In the genomic region with DNA sequence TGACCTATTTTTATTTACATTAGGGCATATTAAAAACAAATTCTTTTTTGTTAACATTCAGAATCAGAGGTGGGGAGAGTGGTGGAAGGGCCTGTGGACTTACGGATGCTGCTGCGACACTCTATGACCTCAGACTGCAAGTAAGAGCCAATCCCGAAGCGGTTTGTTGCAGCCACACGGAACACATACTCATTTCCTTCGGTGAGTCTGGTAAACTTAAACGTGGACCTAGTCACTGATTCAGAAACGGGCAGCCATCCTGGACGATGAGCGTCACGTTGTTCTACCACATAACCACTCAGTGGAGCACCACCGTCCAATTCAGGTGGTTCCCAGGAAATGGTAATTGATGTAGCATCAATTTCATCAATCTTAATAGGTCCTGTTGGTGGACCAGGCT, we compare ENCODE assay signal across 26 cellular contexts.
"Had no signal": no experiment of that assay in that cellular context is flagged by ENCODE, and none has a peak within 500 bp of the region (broad histone marks: within the 10 kb centered on the region; RNA-seq: fewer than 3 reads in every experiment).

No MANE protein-coding gene starts in this region.

- ATAC-seq: gastroesophageal sphincter; heart left ventricle; left lobe of liver; mucosa of descending colon; natural killer cell treated with Interleukin-12 subunit alpha and Interleukin-12 subunit beta and Interleukin-15 and Interleukin-18, amount 100 ng/mL, for 72 hours; sciatic nerve; stimulated activated naive CD8-positive, alpha-beta T cell treated with anti-CD3 and anti-CD28 coated beads, Interleukin-15, Interleukin-2, amounts not matched to agents 100 U/mL and 50 U/mL, for 24 hours had no signal

- H3K4me1 Mint-ChIP-seq: mesothelial cell of epicardium, neural crest cell had no signal

- H3K27ac ChIP-seq: gastroesophageal sphincter, heart left ventricle, hepatocyte, prostate gland, right atrium auricular region, testis, tibial artery had no signal

- H3K79me2 ChIP-seq: hepatocyte had no signal

- H3K27me3 Mint-ChIP-seq: naive B cell; natural killer cell treated with Interleukin-12 subunit alpha and Interleukin-12 subunit beta and Interleukin-15 and Interleukin-18, amount 100 ng/mL, for 72 hours; type B pancreatic cell had no signal

- H3K9me3 Mint-ChIP-seq: naive B cell; natural killer cell treated with Interleukin-12 subunit alpha and Interleukin-12 subunit beta and Interleukin-15 and Interleukin-18, amount 100 ng/mL, for 72 hours; neural crest cell; type B pancreatic cell had no signal

- H3K4me3 Mint-ChIP-seq: mesothelial cell of epicardium; naive B cell; natural killer cell treated with Interleukin-12 subunit alpha and Interleukin-12 subunit beta and Interleukin-15 and Interleukin-18, amount 100 ng/mL, for 72 hours; neural crest cell; type B pancreatic cell had no signal

- H3K27ac Mint-ChIP-seq: mesothelial cell of epicardium; natural killer cell treated with Interleukin-12 subunit alpha and Interleukin-12 subunit beta and Interleukin-15 and Interleukin-18, amount 100 ng/mL, for 72 hours; type B pancreatic cell had no signal

- H3K36me3 ChIP-seq: prostate gland had no signal

- H3K4me2 ChIP-seq: hepatocyte, smooth muscle cell had no signal

- H3K4me3 ChIP-seq: gastroesophageal sphincter, heart left ventricle, hepatocyte, lung, mucosa of descending colon, prostate gland, right atrium auricular region, smooth muscle cell, testis, tibial artery had no signal

- H3K4me1 ChIP-seq: gastroesophageal sphincter, prostate gland, right atrium auricular region, testis, tibial artery had no signal

- H3K36me3 Mint-ChIP-seq: natural killer cell treated with Interleukin-12 subunit alpha and Interleukin-12 subunit beta and Interleukin-15 and Interleukin-18, amount 100 ng/mL, for 72 hours had no signal

- H3K9me3 ChIP-seq: gastroesophageal sphincter, heart left ventricle, mucosa of descending colon, prostate gland, right atrium auricular region, testis, tibial artery had no signal

- DNase-seq: effector memory CD4-positive, alpha-beta T cell; heart left ventricle; kidney; mesenchymal stem cell; mucosa of descending colon; naive B cell; stimulated activated CD4-positive, alpha-beta T cell treated with anti-CD3 and anti-CD28 coated beads, Interleukin-12 subunit alpha, Interleukin-12 subunit beta, amount 100 ng/mL, for 4 hours; stimulated activated CD4-positive, alpha-beta T cell treated with anti-CD3 and anti-CD28 coated beads, Interleukin-1b, Interleukin-23, amount 100 ng/mL, for 48 hours; stimulated activated CD4-positive, alpha-beta T cell treated with anti-CD3 and anti-CD28 coated beads, Interleukin-4, amount 100 ng/mL, for 1 hour; stimulated activated CD8-positive, alpha-beta memory T cell treated with anti-CD3 and anti-CD28 coated beads, Interleukin-4, amount 100 ng/mL, for 48 hours; stimulated activated naive CD8-positive, alpha-beta T cell treated with anti-CD3 and anti-CD28 coated beads, Interleukin-15, Interleukin-2, amounts not matched to agents 100 U/mL and 50 U/mL, for 24 hours; substantia nigra; testis; tibial artery had no signal

- H3K27me3 ChIP-seq: gastroesophageal sphincter, heart left ventricle, hepatocyte, right atrium auricular region, testis, tibial artery had no signal
